In the genomic region with DNA sequence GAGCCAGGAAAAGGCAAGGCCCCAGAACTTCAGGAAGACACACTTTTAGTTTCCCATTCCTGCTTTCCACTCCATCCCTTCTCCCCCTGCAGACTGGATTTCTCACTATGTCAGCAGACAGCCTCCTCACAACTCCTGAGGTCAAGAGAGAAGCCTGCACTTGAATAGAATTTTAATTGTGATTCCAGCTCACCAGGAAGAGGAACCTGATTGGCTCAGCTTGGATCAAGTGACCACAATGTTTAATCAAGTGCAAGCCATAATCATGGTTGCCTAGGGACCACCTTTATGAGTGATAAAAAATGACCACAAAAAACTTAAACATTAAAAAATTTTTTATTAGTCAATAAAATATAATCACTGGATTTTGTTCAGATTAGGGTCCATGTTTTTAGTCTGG, we compare ENCODE assay signal across 2 cellular contexts.
TF ChIP-seq lines count a peak whose summit lies in the region.

No MANE protein-coding gene starts in this region.

TF ChIP-seq in GM23338, 12 proteins besides CTCF, POLR2A, EP300 and RAD21 (continued from another document):
- TF ChIP-seq, protein P1, sequence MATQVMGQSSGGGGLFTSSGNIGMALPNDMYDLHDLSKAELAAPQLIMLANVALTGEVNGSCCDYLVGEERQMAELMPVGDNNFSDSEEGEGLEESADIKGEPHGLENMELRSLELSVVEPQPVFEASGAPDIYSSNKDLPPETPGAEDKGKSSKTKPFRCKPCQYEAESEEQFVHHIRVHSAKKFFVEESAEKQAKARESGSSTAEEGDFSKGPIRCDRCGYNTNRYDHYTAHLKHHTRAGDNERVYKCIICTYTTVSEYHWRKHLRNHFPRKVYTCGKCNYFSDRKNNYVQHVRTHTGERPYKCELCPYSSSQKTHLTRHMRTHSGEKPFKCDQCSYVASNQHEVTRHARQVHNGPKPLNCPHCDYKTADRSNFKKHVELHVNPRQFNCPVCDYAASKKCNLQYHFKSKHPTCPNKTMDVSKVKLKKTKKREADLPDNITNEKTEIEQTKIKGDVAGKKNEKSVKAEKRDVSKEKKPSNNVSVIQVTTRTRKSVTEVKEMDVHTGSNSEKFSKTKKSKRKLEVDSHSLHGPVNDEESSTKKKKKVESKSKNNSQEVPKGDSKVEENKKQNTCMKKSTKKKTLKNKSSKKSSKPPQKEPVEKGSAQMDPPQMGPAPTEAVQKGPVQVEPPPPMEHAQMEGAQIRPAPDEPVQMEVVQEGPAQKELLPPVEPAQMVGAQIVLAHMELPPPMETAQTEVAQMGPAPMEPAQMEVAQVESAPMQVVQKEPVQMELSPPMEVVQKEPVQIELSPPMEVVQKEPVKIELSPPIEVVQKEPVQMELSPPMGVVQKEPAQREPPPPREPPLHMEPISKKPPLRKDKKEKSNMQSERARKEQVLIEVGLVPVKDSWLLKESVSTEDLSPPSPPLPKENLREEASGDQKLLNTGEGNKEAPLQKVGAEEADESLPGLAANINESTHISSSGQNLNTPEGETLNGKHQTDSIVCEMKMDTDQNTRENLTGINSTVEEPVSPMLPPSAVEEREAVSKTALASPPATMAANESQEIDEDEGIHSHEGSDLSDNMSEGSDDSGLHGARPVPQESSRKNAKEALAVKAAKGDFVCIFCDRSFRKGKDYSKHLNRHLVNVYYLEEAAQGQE (IDR thresholded peaks at IDR 0.05; ENCODE audit: unreplicated experiment), result no peak
- TF ChIP-seq, protein P2, sequence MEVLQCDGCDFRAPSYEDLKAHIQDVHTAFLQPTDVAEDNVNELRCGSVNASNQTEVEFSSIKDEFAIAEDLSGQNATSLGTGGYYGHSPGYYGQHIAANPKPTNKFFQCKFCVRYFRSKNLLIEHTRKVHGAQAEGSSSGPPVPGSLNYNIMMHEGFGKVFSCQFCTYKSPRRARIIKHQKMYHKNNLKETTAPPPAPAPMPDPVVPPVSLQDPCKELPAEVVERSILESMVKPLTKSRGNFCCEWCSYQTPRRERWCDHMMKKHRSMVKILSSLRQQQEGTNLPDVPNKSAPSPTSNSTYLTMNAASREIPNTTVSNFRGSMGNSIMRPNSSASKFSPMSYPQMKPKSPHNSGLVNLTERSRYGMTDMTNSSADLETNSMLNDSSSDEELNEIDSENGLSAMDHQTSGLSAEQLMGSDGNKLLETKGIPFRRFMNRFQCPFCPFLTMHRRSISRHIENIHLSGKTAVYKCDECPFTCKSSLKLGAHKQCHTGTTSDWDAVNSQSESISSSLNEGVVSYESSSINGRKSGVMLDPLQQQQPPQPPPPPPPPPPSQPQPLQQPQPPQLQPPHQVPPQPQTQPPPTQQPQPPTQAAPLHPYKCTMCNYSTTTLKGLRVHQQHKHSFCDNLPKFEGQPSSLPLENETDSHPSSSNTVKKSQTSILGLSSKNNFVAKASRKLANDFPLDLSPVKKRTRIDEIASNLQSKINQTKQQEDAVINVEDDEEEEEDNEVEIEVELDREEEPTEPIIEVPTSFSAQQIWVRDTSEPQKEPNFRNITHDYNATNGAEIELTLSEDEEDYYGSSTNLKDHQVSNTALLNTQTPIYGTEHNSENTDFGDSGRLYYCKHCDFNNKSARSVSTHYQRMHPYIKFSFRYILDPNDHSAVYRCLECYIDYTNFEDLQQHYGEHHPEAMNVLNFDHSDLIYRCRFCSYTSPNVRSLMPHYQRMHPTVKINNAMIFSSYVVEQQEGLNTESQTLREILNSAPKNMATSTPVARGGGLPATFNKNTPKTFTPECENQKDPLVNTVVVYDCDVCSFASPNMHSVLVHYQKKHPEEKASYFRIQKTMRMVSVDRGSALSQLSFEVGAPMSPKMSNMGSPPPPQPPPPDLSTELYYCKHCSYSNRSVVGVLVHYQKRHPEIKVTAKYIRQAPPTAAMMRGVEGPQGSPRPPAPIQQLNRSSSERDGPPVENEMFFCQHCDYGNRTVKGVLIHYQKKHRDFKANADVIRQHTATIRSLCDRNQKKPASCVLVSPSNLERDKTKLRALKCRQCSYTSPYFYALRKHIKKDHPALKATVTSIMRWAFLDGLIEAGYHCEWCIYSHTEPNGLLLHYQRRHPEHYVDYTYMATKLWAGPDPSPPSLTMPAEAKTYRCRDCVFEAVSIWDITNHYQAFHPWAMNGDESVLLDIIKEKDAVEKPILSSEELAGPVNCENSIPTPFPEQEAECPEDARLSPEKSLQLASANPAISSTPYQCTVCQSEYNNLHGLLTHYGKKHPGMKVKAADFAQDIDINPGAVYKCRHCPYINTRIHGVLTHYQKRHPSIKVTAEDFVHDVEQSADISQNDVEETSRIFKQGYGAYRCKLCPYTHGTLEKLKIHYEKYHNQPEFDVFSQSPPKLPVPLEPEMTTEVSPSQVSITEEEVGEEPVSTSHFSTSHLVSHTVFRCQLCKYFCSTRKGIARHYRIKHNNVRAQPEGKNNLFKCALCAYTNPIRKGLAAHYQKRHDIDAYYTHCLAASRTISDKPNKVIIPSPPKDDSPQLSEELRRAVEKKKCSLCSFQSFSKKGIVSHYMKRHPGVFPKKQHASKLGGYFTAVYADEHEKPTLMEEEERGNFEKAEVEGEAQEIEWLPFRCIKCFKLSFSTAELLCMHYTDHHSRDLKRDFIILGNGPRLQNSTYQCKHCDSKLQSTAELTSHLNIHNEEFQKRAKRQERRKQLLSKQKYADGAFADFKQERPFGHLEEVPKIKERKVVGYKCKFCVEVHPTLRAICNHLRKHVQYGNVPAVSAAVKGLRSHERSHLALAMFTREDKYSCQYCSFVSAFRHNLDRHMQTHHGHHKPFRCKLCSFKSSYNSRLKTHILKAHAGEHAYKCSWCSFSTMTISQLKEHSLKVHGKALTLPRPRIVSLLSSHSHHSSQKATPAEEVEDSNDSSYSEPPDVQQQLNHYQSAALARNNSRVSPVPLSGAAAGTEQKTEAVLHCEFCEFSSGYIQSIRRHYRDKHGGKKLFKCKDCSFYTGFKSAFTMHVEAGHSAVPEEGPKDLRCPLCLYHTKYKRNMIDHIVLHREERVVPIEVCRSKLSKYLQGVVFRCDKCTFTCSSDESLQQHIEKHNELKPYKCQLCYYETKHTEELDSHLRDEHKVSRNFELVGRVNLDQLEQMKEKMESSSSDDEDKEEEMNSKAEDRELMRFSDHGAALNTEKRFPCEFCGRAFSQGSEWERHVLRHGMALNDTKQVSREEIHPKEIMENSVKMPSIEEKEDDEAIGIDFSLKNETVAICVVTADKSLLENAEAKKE (CRISPR knock-in tag; IDR thresholded peaks at IDR 0.05), result no peak
- no peak for TF ChIP-seq ZNF331 (CRISPR knock-in tag; IDR thresholded peaks at IDR 0.05; ENCODE audit: low read depth)
- no peak for TF ChIP-seq JUNB (IDR thresholded peaks at IDR 0.05; ENCODE audit: unreplicated experiment)
- no peak for TF ChIP-seq NANOG (IDR thresholded peaks at IDR 0.05; ENCODE audit: borderline replicate concordance)

TF ChIP-seq in H1, 55 proteins besides CTCF, POLR2A, EP300 and RAD21 (continued from another document):
- no peak for TF ChIP-seq ZNF274 (IDR thresholded peaks at IDR 0.05; ENCODE audit: borderline replicate concordance, extremely low read depth, low read length)
- TF ChIP-seq MAFK (IDR thresholded peaks at IDR 0.05; ENCODE audit: low read depth, low read length), result no peak
- TF ChIP-seq BRCA1 (IDR thresholded peaks at IDR 0.05; ENCODE audit: low read depth, low read length), result no peak
- no peak for TF ChIP-seq TBP (IDR thresholded peaks at IDR 0.05; ENCODE audit: low read depth, low read length)
- TF ChIP-seq CTBP2 (IDR thresholded peaks at IDR 0.05; ENCODE audit: borderline replicate concordance, insufficient read depth, insufficient read length, low read length), result no peak
- no peak for TF ChIP-seq TCF12 (IDR thresholded peaks at IDR 0.05; ENCODE audit: low read depth, low read length)
- TF ChIP-seq BACH1 (IDR thresholded peaks at IDR 0.05; ENCODE audit: low read length), result no peak
- TF ChIP-seq JUN (IDR thresholded peaks at IDR 0.05; ENCODE audit: low read depth, low read length), result no peak
